In the genomic region with DNA sequence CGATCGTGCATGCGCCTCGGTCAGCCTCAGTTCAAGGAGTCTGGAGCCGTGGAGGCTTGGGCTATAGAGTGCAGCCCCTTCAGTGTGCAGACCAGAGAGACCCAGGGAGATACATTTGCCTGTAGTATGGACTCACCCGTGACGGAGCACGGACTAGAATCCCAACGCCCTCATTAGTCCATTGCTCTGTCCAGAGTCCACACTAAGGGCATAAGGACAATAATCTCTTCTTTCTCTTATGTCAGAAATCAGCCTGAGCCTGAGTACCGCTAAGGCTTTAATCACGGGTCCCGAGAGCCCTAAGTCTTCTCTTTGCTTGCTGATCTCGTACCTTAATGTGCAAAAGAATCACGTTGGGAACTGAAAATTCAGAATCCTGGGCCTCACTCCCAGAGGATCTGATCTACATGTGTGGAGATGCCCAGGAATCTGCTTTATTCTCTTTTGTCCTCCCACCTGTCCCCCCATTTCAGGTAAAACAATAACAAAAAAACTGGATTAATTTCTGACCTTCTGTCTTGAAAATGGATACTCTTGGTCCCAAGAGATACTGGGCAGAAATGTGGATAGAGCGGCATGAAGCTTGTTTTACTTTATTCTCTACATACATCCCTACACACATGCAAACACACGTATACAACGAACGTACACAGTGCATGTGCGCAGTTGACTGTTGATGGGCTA, we compare ENCODE assay signal across 9 cellular contexts. TPM values are rescaled to one million over a fixed set of nuclear protein-coding genes. Genes with fewer than 3 reads are reported as not detected.
DNase-seq lines count a peak whose midpoint lies in the region; ATAC-seq, FAIRE-seq and TF ChIP-seq lines count a peak whose summit lies in the region.
"Had no signal": no experiment of that assay in that cellular context is flagged by ENCODE, and none has a peak within 500 bp of the region (broad histone marks: within the 10 kb centered on the region; RNA-seq: fewer than 3 reads in every experiment).

No MANE protein-coding gene starts in this region.

- peak; percentile 68 for DNase-seq in DMS53 (lab: John Stamatoyannopoulos, UW)
- DNase-seq in DMS53 treated with DMSO at 0.1 percent for 48 hours (lab: John Stamatoyannopoulos, UW; ENCODE audit: unreplicated experiment), result no peak
- DNase-seq in GM12878 (ENCODE audit: low read depth, low spot score), result no peak
- DNase-seq in iris pigment epithelial cell (ENCODE audit: low read depth), result peak; percentile 31
- DNase-seq in NCI-H2107 treated with DMSO at 0.1 percent for 48 hours (lab: John Stamatoyannopoulos, UW; ENCODE audit: unreplicated experiment), result no peak

- no peak for TF ChIP-seq EP300 in GM12878 (IDR thresholded peaks at IDR 0.05; ENCODE audit: borderline replicate concordance in 1 of 2, control insufficient read depth in 1 of 2, low read depth in 2 of 2, low read length in 2 of 2)

- in situ Hi-C loops in GM12878 (cut with MboI), result no loop called here

- H3K27ac Mint-ChIP-seq in stimulated activated memory B cell treated with anti-CD40 and anti-IgM and Interleukin-4, amounts not matched to agents 10 μg/mL and 1 μg/mL and 100 μg/mL, for 72 hours, result peak overlapping the region; percentile 85

- no peaks in the 10 kb centered on the region for H3K9me3 ChIP-seq in GM12878 (replicated peaks; ENCODE audit: control insufficient read depth, insufficient read depth, low read length)

- CTCF ChIA-PET in GM12878 (lab: Yijun Ruan, JAX), result interaction anchor here (0.6 to 3.2 kb wide), 8 partner anchors 43 to 851 kb away, joined by 3 to 16 read pairs (median 4); no protein-coding TSS in a partner anchor

- TF ChIP-seq RAD21 in GM12878 (IDR thresholded peaks at IDR 0.05; ENCODE audit: insufficient read depth, low read depth, low read length), result no peak

- SMC1A ChIA-PET in GM12878 (lab: Charles Lee; ENCODE audit: uncharacterized antibody, unreplicated experiment), result interaction anchor here (0.6 to 1.3 kb wide), 7 partner anchors 24 to 334 kb away, joined by 3 to 7 read pairs (median 3); a partner anchor contains a TSS

- H3K27me3 Mint-ChIP-seq in stimulated activated memory B cell treated with anti-CD40 and anti-IgM and Interleukin-4, amounts not matched to agents 10 μg/mL and 1 μg/mL and 100 μg/mL, for 72 hours, result no peaks in the 10 kb centered on the region

- H3K27me3 ChIP-seq in KMS-11 (ENCODE audit: insufficient read depth, low read depth) (no peaks in the 10 kb centered on the region), GM12878 (replicated peaks in 1 of 2; ENCODE audit: control insufficient read depth in 2 of 2, insufficient read depth in 2 of 2, low read length in 1 of 2) (no peaks in the 10 kb centered on the region)

- H3K4me3 Mint-ChIP-seq in stimulated activated memory B cell treated with anti-CD40 and anti-IgM and Interleukin-4, amounts not matched to agents 10 μg/mL and 1 μg/mL and 100 μg/mL, for 72 hours, result peak overlapping the region; percentile 95

- H3K9ac ChIP-seq in KMS-11 (peak overlapping the region; percentile 59), GM12878 (ENCODE audit: control insufficient read depth, insufficient read depth, low read length) (peak overlapping the region; percentile 42)

- 31% methylated on average over 15 of the region's 19 CpGs for WGBS in GM12878 (ENCODE audit: insufficient coverage, insufficient replicate concordance, low lambda C conversion rate, missing lambda C conversion rate)

- peak overlapping the region; percentile 44 for H3K4me3 ChIP-seq in KMS-11 (IDR thresholded peaks at IDR 0.05; ENCODE audit: insufficient read depth, low read depth, low read length)
- peak overlapping the region; percentile 87 for H3K4me3 ChIP-seq in GM12878

- peak overlapping the region; percentile 90 for H3K4me2 ChIP-seq in KMS-11
- peak overlapping the region; percentile 12 for H3K4me2 ChIP-seq in GM12878 (ENCODE audit: control insufficient read depth, insufficient read depth)

- peak; percentile 33 for ATAC-seq in GM21723 (IDR thresholded peaks at IDR 0.05; ENCODE audit: unreplicated experiment)
- peak; percentile 56 for ATAC-seq in GM12878
- ATAC-seq in stimulated activated memory B cell treated with anti-CD40 and anti-IgM and Interleukin-4, amounts not matched to agents 10 μg/mL and 1 μg/mL and 100 μg/mL, for 72 hours, result peak; percentile 49

- H2AFZ ChIP-seq in KMS-11 (ENCODE audit: low read depth), result peak overlapping the region; percentile 61
- peak overlapping the region; percentile 98 for H2AFZ ChIP-seq in GM12878 (ENCODE audit: control insufficient read depth, low read depth, low read length)

- H3K27ac ChIP-seq in KMS-11 (no peak overlapping the region), GM12878 (ENCODE audit: control insufficient read depth, insufficient read depth) (peak overlapping the region; percentile 86; the same call in 1 of the 2 replicates)

- peaks cover 26% of the 10 kb centered on the region for H3K4me1 ChIP-seq in KMS-11 (ENCODE audit: low read depth, poor library complexity, severe bottlenecking)
- peaks cover 6% of the 10 kb centered on the region; the same call in 1 of the 2 replicates for H3K4me1 ChIP-seq in GM12878 (ENCODE audit: control insufficient read depth, insufficient read depth, low read length)

- no peak for FAIRE-seq in GM12878 (lab: Jason Lieb, UNC)
- FAIRE-seq: colon had no signal

- RAD21 ChIA-PET in GM12878 (lab: Charles Lee; ENCODE audit: unreplicated experiment), result interaction anchor here (1.4 kb wide), 1 partner anchor 55 kb away, joined by 3 read pairs; no protein-coding TSS in a partner anchor

- POLR2A ChIA-PET in GM12878 (lab: Charles Lee), result interaction anchor here (0.6 kb wide), 3 partner anchors 9 to 74 kb away, joined by 3 to 8 read pairs (median 3); no protein-coding TSS in a partner anchor

- H3K9me3 Mint-ChIP-seq in stimulated activated memory B cell treated with anti-CD40 and anti-IgM and Interleukin-4, amounts not matched to agents 10 μg/mL and 1 μg/mL and 100 μg/mL, for 72 hours, result no peaks in the 10 kb centered on the region

- TSS peak; percentile 72 for BruUV-seq in GM12878 (replicated peaks; lab: Mats Ljungman, UMichigan)

- H3K79me2 ChIP-seq in KMS-11 (ENCODE audit: insufficient read depth, low read depth), result no peaks in the 10 kb centered on the region
- no peaks in the 10 kb centered on the region for H3K79me2 ChIP-seq in GM12878 (ENCODE audit: control insufficient read depth, insufficient read depth, low read length)

- H4K20me1 ChIP-seq in KMS-11 (ENCODE audit: insufficient read depth) (no peaks in the 10 kb centered on the region), GM12878 (ENCODE audit: control insufficient read depth, insufficient read depth) (no peaks in the 10 kb centered on the region)

- no peaks in the 10 kb centered on the region for H3K36me3 ChIP-seq in KMS-11 (ENCODE audit: insufficient read depth)
- peaks cover 0 to 3% of the 10 kb centered on the region in 2 experiments; a peak in 2 of 4 replicates for H3K36me3 ChIP-seq in GM12878 (ENCODE audit: control insufficient read depth in 2 of 2, insufficient read depth in 2 of 2, low read length in 1 of 2)

- no peak for TF ChIP-seq CTCF in KMS-11 (conservative IDR thresholded peaks at IDR 0.05; ENCODE audit: low read depth, low read length)
- TF ChIP-seq CTCF in GM12878 (IDR thresholded peaks at IDR 0.05 in 2 of 3, conservative IDR thresholded peaks at IDR 0.05 in 1 of 3; ENCODE audit: control insufficient read depth in 2 of 3, extremely low read depth in 1 of 3, insufficient read depth in 1 of 3, low read depth in 3 of 3, low read length in 3 of 3), result no peak

- no peaks in the 10 kb centered on the region for H3K36me3 Mint-ChIP-seq in stimulated activated memory B cell treated with anti-CD40 and anti-IgM and Interleukin-4, amounts not matched to agents 10 μg/mL and 1 μg/mL and 100 μg/mL, for 72 hours

- TF ChIP-seq POLR2A in GM12878 (IDR thresholded peaks at IDR 0.05; ENCODE audit: low read depth, low read length), result no peak

- peaks cover 16% of the 10 kb centered on the region for H3K4me1 Mint-ChIP-seq in stimulated activated memory B cell treated with anti-CD40 and anti-IgM and Interleukin-4, amounts not matched to agents 10 μg/mL and 1 μg/mL and 100 μg/mL, for 72 hours

- intact Hi-C loops in GM12878 (cut with micrococcal nuclease; ENCODE audit: unreplicated experiment), result loop anchor here (2.0 kb wide), 1 partner anchor 50 kb away; a partner anchor contains a TSS

RNA-seq across cellular contexts. Expression of a gene that starts 0.7 kb away (rescaled TPM):
- total RNA-seq in GM12878 (2013; cell fraction: nucleolus; rRNA removed), result 14.4 and 17.9 TPM in 2 replicates
- total RNA-seq in GM12878 (2014; rRNA removed), result 11.3 and 12.2 TPM in 2 replicates
- total RNA-seq in GM12878 (2014; rRNA removed; fragmentation: Illumina TruSeq; extraction: Trizol), result 10.9 and 12.9 TPM in 2 replicates
- total RNA-seq in GM12878 (2021), result 12.9 and 13.7 TPM in 2 replicates
- polyA plus RNA-seq in GM12878 (2011; ENCODE audit: low read depth), result 5.0 TPM
- polyA plus RNA-seq in GM12878 (2011; rRNA removed), result 11.2 and 11.8 TPM in 2 replicates
- polyA plus RNA-seq in GM12878 (2011; cell fraction: cytosol; rRNA removed), result 7.2 and 7.5 TPM in 2 replicates
- 7.8 and 9.1 TPM in 2 replicates for polyA plus RNA-seq in GM12878 (2011; cell fraction: nucleus; rRNA removed)
- 4.2 and 6.4 TPM in 2 replicates for polyA plus RNA-seq in GM12878 (2012)
- 10.8 and 11.7 TPM in 2 replicates for polyA plus RNA-seq in GM12878 (2014; fragmentation: Illumina TruSeq; extraction: Trizol)
- 10 to 100 TPM in 1 of 2 experiments, 1 to 10 TPM in 1; 8.0 to 12.9 TPM for polyA plus RNA-seq in GM12878 (2014; fragmentation: Nextera tagmentation; extraction: Ambion mirVana)
- 13.3 and 13.8 TPM in 2 replicates for polyA plus RNA-seq in GM12878 (2014; rRNA removed)
- polyA plus RNA-seq in GM12878 (2016; fragmentation: Nextera tagmentation; extraction: Ambion mirVana), result 10 to 100 TPM; 15.9 to 17.8 TPM
- 4.5 and 5.3 TPM in 2 replicates for polyA minus RNA-seq in GM12878 (2011; rRNA and poly(A)+ RNA removed)
- 2.0 and 2.9 TPM in 2 replicates for polyA minus RNA-seq in GM12878 (2011; cell fraction: cytosol; rRNA and poly(A)+ RNA removed)
- 3.0 and 5.0 TPM in 2 replicates for polyA minus RNA-seq in GM12878 (2011; cell fraction: nucleus; rRNA and poly(A)+ RNA removed)

RNA-seq across cellular contexts. Expression of a gene that starts 38.2 kb away (rescaled TPM):
- total RNA-seq in GM12878 (2013; cell fraction: nucleolus; rRNA removed), result 2.4 and 3.7 TPM in 2 replicates
- 47.0 and 49.5 TPM in 2 replicates for total RNA-seq in GM12878 (2014; rRNA removed)
- 17.8 and 22.7 TPM in 2 replicates for total RNA-seq in GM12878 (2014; rRNA removed; fragmentation: Illumina TruSeq; extraction: Trizol)
- total RNA-seq in GM12878 (2021), result 46.6 and 47.6 TPM in 2 replicates
- 6.1 TPM for polyA plus RNA-seq in GM12878 (2011; ENCODE audit: low read depth)
- polyA plus RNA-seq in GM12878 (2011; rRNA removed), result 2.3 and 4.9 TPM in 2 replicates
- polyA plus RNA-seq in GM12878 (2011; cell fraction: cytosol; rRNA removed), result 4.5 and 6.8 TPM in 2 replicates
- polyA plus RNA-seq in GM12878 (2011; cell fraction: nucleus; rRNA removed), result 4.8 and 7.0 TPM in 2 replicates
- 11.6 and 23.7 TPM in 2 replicates for polyA plus RNA-seq in GM12878 (2012)
- polyA plus RNA-seq in GM12878 (2014; fragmentation: Illumina TruSeq; extraction: Trizol), result 9.6 and 23.1 TPM in 2 replicates
- polyA plus RNA-seq in GM12878 (2014; fragmentation: Nextera tagmentation; extraction: Ambion mirVana), result 1 to 10 TPM; 2.2 to 6.0 TPM
- polyA plus RNA-seq in GM12878 (2014; rRNA removed), result 46.1 and 49.3 TPM in 2 replicates
- polyA plus RNA-seq in GM12878 (2016; fragmentation: Nextera tagmentation; extraction: Ambion mirVana), result 10 to 100 TPM; 39.5 to 44.0 TPM
- polyA minus RNA-seq in GM12878 (2011; rRNA and poly(A)+ RNA removed), result 3.7 and 4.4 TPM in 2 replicates
- polyA minus RNA-seq in GM12878 (2011; cell fraction: cytosol; rRNA and poly(A)+ RNA removed), result 3.1 and 4.2 TPM in 2 replicates
- polyA minus RNA-seq in GM12878 (2011; cell fraction: nucleus; rRNA and poly(A)+ RNA removed), result 1.5 and 3.1 TPM in 2 replicates

RNA-seq across cellular contexts. Expression of a gene that starts 50.9 kb away (rescaled TPM):
- 4.6 and 5.2 TPM in 2 replicates for total RNA-seq in GM12878 (2013; cell fraction: nucleolus; rRNA removed)
- total RNA-seq in GM12878 (2014; rRNA removed) (6.5 TPM in 2 replicates), GM12878 (2014; rRNA removed; fragmentation: Illumina TruSeq; extraction: Trizol) (6.6 and 6.8 TPM in 2 replicates), GM12878 (2021) (6.4 and 7.2 TPM in 2 replicates)
- polyA plus RNA-seq in GM12878 (2011; ENCODE audit: low read depth), result 4.4 TPM
- polyA plus RNA-seq in GM12878 (2011; rRNA removed) (11.2 and 12.5 TPM in 2 replicates), GM12878 (2014; fragmentation: Illumina TruSeq; extraction: Trizol) (9.4 and 10.9 TPM in 2 replicates), GM12878 (2014; fragmentation: Nextera tagmentation; extraction: Ambion mirVana) (1 to 10 TPM; 1.6 to 2.2 TPM), GM12878 (2014; rRNA removed) (5.1 and 6.2 TPM in 2 replicates), GM12878 (2016; fragmentation: Nextera tagmentation; extraction: Ambion mirVana) (1 to 10 TPM; 3.8 to 5.1 TPM)
- polyA plus RNA-seq in GM12878 (2011; cell fraction: cytosol; rRNA removed), result 8.0 and 9.8 TPM in 2 replicates
- polyA plus RNA-seq in GM12878 (2011; cell fraction: nucleus; rRNA removed), result 6.3 and 7.9 TPM in 2 replicates
- 4.1 and 5.3 TPM in 2 replicates for polyA plus RNA-seq in GM12878 (2012)
- polyA minus RNA-seq in GM12878 (2011; rRNA and poly(A)+ RNA removed), result 10.6 and 16.6 TPM in 2 replicates
- polyA minus RNA-seq in GM12878 (2011; cell fraction: cytosol; rRNA and poly(A)+ RNA removed), result 3.9 and 5.9 TPM in 2 replicates
- polyA minus RNA-seq in GM12878 (2011; cell fraction: nucleus; rRNA and poly(A)+ RNA removed), result 1.7 and 3.3 TPM in 2 replicates

Comparison
In these comparisons a context has a peak if more than half of its experiments do, and no peak if none do; other contexts are left out.
1. DNase-seq: peak in DMS53 (single experiment) and iris pigment epithelial cell (single experiment); none in DMS53 treated with DMSO at 0.1 percent for 48 hours (single experiment), GM12878 (single experiment) and NCI-H2107 treated with DMSO at 0.1 percent for 48 hours (single experiment).
2. Peak in every context shown above with its lines, with median percentiles within 50 percentile points of each other: ATAC-seq.